Comparison of ENCODE assay signal across 32 cellular contexts in genomic region chr12:23504043-23504442, GRCh38.
DNase-seq lines count a peak whose midpoint lies in the region; ATAC-seq and TF ChIP-seq lines count a peak whose summit lies in the region.
"Had no signal": no experiment of that assay in that cellular context is flagged by ENCODE, and none has a peak within 500 bp of the region (broad histone marks: within the 10 kb centered on the region; RNA-seq: fewer than 3 reads in every experiment).

No MANE protein-coding gene starts in this region.

- CTCF ChIA-PET in WTC11 (lab: Charles Lee) = no interaction called here

- H3K36me3 Mint-ChIP-seq in WTC11 = peaks cover 10% of the 10 kb centered on the region
- H3K36me3 Mint-ChIP-seq: CD4-positive, CD25-positive, alpha-beta regulatory T cell; mesothelial cell of epicardium had no signal

- no peak overlapping the region for H4K91ac ChIP-seq in neuronal stem cell (ENCODE audit: low read depth, low read length, poor library complexity)

- no peak overlapping the region for H3K4me3 Mint-ChIP-seq in WTC11
- H3K4me3 Mint-ChIP-seq: CD4-positive, CD25-positive, alpha-beta regulatory T cell; dendritic cell treated with granulocyte-macrophage colony-stimulating factor and Interleukin-4, amounts not matched to agents 40 ng/mL and 50 ng/mL, for 4 days; HFFc6; mesothelial cell of epicardium; stimulated activated naive CD8-positive, alpha-beta T cell treated with anti-CD3 and anti-CD28 coated beads, Interleukin-15, amount 100 ng/mL, for 72 hours; T-helper 2 cell treated with Interferon-gamma antibody and Interleukin-4, amounts not matched to agents 5 μg/mL and 100 μg/mL, for 36 hours had no signal

- H3K4me2 ChIP-seq in Karpas-422 (ENCODE audit: low read depth, low read length, poor library complexity, severe bottlenecking) (no peak overlapping the region), neuronal stem cell (ENCODE audit: insufficient read depth, low read length, poor library complexity, severe bottlenecking) (no peak overlapping the region)

- H2BK120ac ChIP-seq in neuronal stem cell (ENCODE audit: low read depth, low read length) = no peak overlapping the region

- no peak overlapping the region for H2AK5ac ChIP-seq in neuronal stem cell (ENCODE audit: low read depth, low read length)

- H3K27me3 ChIP-seq in Karpas-422 (ENCODE audit: low read length) (no peaks in the 10 kb centered on the region), neuronal stem cell (ENCODE audit: control insufficient read depth in 3 of 3, insufficient read depth in 3 of 3, low read depth in 1 of 3, low read length in 3 of 3) (peaks cover 0 to 3% (median 0%) of the 10 kb centered on the region in 3 experiments), heart left ventricle (no peaks in the 10 kb centered on the region)
- H3K27me3 ChIP-seq: body of pancreas, neutrophil, Peyer's patch had no signal

- H4K8ac ChIP-seq in neuronal stem cell (ENCODE audit: low read depth, low read length) = no peak overlapping the region

- H2BK12ac ChIP-seq in neuronal stem cell (ENCODE audit: low read length) = no peak overlapping the region

- H3K9me3 ChIP-seq in Karpas-422 (ENCODE audit: low read length) (no peaks in the 10 kb centered on the region), neuronal stem cell (replicated peaks in 1 of 2; ENCODE audit: control insufficient read depth in 2 of 2, insufficient read depth in 1 of 2, low read depth in 1 of 2, low read length in 2 of 2) (peaks cover 0 to 6% of the 10 kb centered on the region in 2 donors), heart left ventricle (peaks cover 0 to 7% (median 0%) of the 10 kb centered on the region in 12 donors)
- H3K9me3 ChIP-seq: body of pancreas, neutrophil, Peyer's patch, thoracic aorta had no signal

- H2BK15ac ChIP-seq in neuronal stem cell (ENCODE audit: low read length) = no peak overlapping the region

- H3K27ac ChIP-seq in Karpas-422 (ENCODE audit: low read length) (no peak overlapping the region), neuronal stem cell (replicated peaks; ENCODE audit: low read length) (no peak overlapping the region), heart left ventricle (no peak overlapping the region)
- H3K27ac ChIP-seq: body of pancreas, neutrophil, Peyer's patch, thoracic aorta had no signal

- no peak overlapping the region for H3K18ac ChIP-seq in neuronal stem cell (ENCODE audit: low read length)

- WGBS in neuronal stem cell (ENCODE audit: extremely low coverage in 2 of 2, insufficient read length in 2 of 2, insufficient replicate concordance in 1 of 2), 2 donors = no CpG with 5 or more reads among the region's 2 CpGs
- 54 to 69% (median 61%) methylated on average over 2 of the region's 2 CpGs for WGBS in heart left ventricle, 4 donors

- no peak overlapping the region for H3K23ac ChIP-seq in neuronal stem cell (ENCODE audit: low read depth, low read length, poor library complexity)

- intact Hi-C loops in heart left ventricle (cut with DNase I) = no loop called here

- no peaks in the 10 kb centered on the region for H3K9me2 ChIP-seq in Karpas-422 (replicated peaks; ENCODE audit: insufficient read depth, low read length)

- H3K79me2 ChIP-seq in Karpas-422 (ENCODE audit: low read length) = no peaks in the 10 kb centered on the region

- DNase-seq in NCI-H146 (lab: John Stamatoyannopoulos, UW) = peak; percentile 3
- no peak for DNase-seq in NCI-H146 treated with DMSO at 0.1 percent for 48 hours (lab: John Stamatoyannopoulos, UW; ENCODE audit: unreplicated experiment)
- DNase-seq in Karpas-422 = peak; percentile 49
- DNase-seq in WTC11 (ENCODE audit: low spot score) = peak; percentile 20
- no peak for DNase-seq in neuronal stem cell (ENCODE audit: low spot score)
- no peak for DNase-seq in putamen (ENCODE audit: low spot score)
- DNase-seq in HT-29 (ENCODE audit: low spot score) = no peak
- DNase-seq in heart left ventricle = no peak
- DNase-seq: activated CD4-positive, alpha-beta T cell treated with anti-CD3 and anti-CD28 coated beads for 4 hours; activated naive CD4-positive, alpha-beta T cell treated with anti-CD3 and anti-CD28 coated beads, Interleukin-2, amount 50 U/mL, for 16 hours; body of pancreas; CD4-positive, CD25-positive, alpha-beta regulatory T cell; EL; glutamatergic neuron; HFFc6; kidney; NCI-H1105; NCI-H2081 treated with DMSO at 0.1 percent for 48 hours; NCI-H2227 treated with DMSO at 0.1 percent for 48 hours; NCI-H526; Peyer's patch; posterior cingulate gyrus; SHP77; stimulated activated naive CD8-positive, alpha-beta T cell treated with anti-CD3 and anti-CD28 coated beads, Interleukin-15, amount 100 ng/mL, for 72 hours had no signal

- H2AFZ ChIP-seq in Karpas-422 (ENCODE audit: low read length) (no peak overlapping the region), neuronal stem cell (ENCODE audit: low read length) (peak overlapping the region; percentile 10)

- ATAC-seq in WTC11 (peak; percentile 78), heart left ventricle (no peak)
- ATAC-seq: body of pancreas; esophagus mucosa; sciatic nerve; stimulated activated naive CD8-positive, alpha-beta T cell treated with anti-CD3 and anti-CD28 coated beads, Interleukin-15, amount 100 ng/mL, for 72 hours had no signal

- H3K36me3 ChIP-seq in Karpas-422 (ENCODE audit: insufficient read depth, low read length) = no peaks in the 10 kb centered on the region
- no peaks in the 10 kb centered on the region for H3K36me3 ChIP-seq in neuronal stem cell (replicated peaks in 1 of 2; ENCODE audit: control insufficient read depth in 2 of 2, insufficient read depth in 2 of 2, low read length in 2 of 2)
- H3K36me3 ChIP-seq in heart left ventricle = no peaks in the 10 kb centered on the region
- H3K36me3 ChIP-seq: neutrophil, Peyer's patch, thoracic aorta had no signal

- H3K4me1 ChIP-seq in Karpas-422 (ENCODE audit: low read length) = no peaks in the 10 kb centered on the region
- no peaks in the 10 kb centered on the region for H3K4me1 ChIP-seq in neuronal stem cell (ENCODE audit: control insufficient read depth in 2 of 2, insufficient read depth in 1 of 2, low read depth in 1 of 2, low read length in 2 of 2)
- no peaks in the 10 kb centered on the region for H3K4me1 ChIP-seq in heart left ventricle
- H3K4me1 ChIP-seq: body of pancreas, Peyer's patch had no signal

- H3K27me3 Mint-ChIP-seq in WTC11 (ENCODE audit: low read depth) = no peaks in the 10 kb centered on the region
- H3K27me3 Mint-ChIP-seq: CD4-positive, CD25-positive, alpha-beta regulatory T cell; dendritic cell treated with granulocyte-macrophage colony-stimulating factor and Interleukin-4, amounts not matched to agents 40 ng/mL and 50 ng/mL, for 4 days; stimulated activated naive CD8-positive, alpha-beta T cell treated with anti-CD3 and anti-CD28 coated beads, Interleukin-15, amount 100 ng/mL, for 72 hours had no signal

- no peak overlapping the region for H3K14ac ChIP-seq in neuronal stem cell (ENCODE audit: low read length)

- peaks cover 41% of the 10 kb centered on the region for H3K4me1 Mint-ChIP-seq in WTC11
- H3K4me1 Mint-ChIP-seq: CD4-positive, CD25-positive, alpha-beta regulatory T cell; stimulated activated naive CD8-positive, alpha-beta T cell treated with anti-CD3 and anti-CD28 coated beads, Interleukin-15, amount 100 ng/mL, for 72 hours had no signal

- TF ChIP-seq CTCF in WTC11 (IDR thresholded peaks at IDR 0.05) (no peak), heart left ventricle (IDR thresholded peaks at IDR 0.05) (no peak)

- H3K79me1 ChIP-seq in neuronal stem cell (ENCODE audit: low read depth, low read length) = no peaks in the 10 kb centered on the region

- H4K20me1 ChIP-seq in Karpas-422 (ENCODE audit: insufficient read depth, low read depth, low read length) = no peaks in the 10 kb centered on the region

- H3K9me3 Mint-ChIP-seq in WTC11 = peaks cover 13% of the 10 kb centered on the region

- H2BK5ac ChIP-seq in neuronal stem cell (ENCODE audit: low read length) = no peak overlapping the region

- H3K9ac ChIP-seq in Karpas-422 (ENCODE audit: low read length) = no peak overlapping the region
- no peak overlapping the region for H3K9ac ChIP-seq in neuronal stem cell (ENCODE audit: low read depth, low read length, poor library complexity)

- POLR2A ChIA-PET in WTC11 (lab: Charles Lee) = no interaction called here

- no peak for TF ChIP-seq POLR2A in heart left ventricle (IDR thresholded peaks at IDR 0.05)

- H3K4ac ChIP-seq in neuronal stem cell (ENCODE audit: low read length) = no peak overlapping the region

- H3K4me3 ChIP-seq in Karpas-422 (ENCODE audit: low read length) (no peak overlapping the region), neuronal stem cell (ENCODE audit: low read length in 2 of 2) (no peak overlapping the region), heart left ventricle (no peak overlapping the region)
- H3K4me3 ChIP-seq: body of pancreas, Peyer's patch, thoracic aorta had no signal

- peak overlapping the region; percentile 84 for H3K27ac Mint-ChIP-seq in WTC11
- H3K27ac Mint-ChIP-seq: activated T-helper 2 cell treated with anti-CD3 and anti-CD28 coated beads, Interferon-gamma antibody, Interleukin-2, Interleukin-4, amounts not matched to agents 10 μg/mL and 5 μg/mL and 100 μg/mL, durations not matched to agents 14 hours and 24 hours and 36 hours; CD4-positive, CD25-positive, alpha-beta regulatory T cell; dendritic cell treated with granulocyte-macrophage colony-stimulating factor and Interleukin-4, amounts not matched to agents 40 ng/mL and 50 ng/mL, for 4 days; HFFc6; mesothelial cell of epicardium; stimulated activated naive CD8-positive, alpha-beta T cell treated with anti-CD3 and anti-CD28 coated beads, Interleukin-15, amount 100 ng/mL, for 72 hours; T-helper 2 cell treated with Interferon-gamma antibody and Interleukin-4, amounts not matched to agents 5 μg/mL and 100 μg/mL, for 36 hours had no signal

TF ChIP-seq in WTC11, 78 proteins besides CTCF, POLR2A, EP300 and RAD21:
- TF ChIP-seq TEAD4 (CRISPR knock-in tag; IDR thresholded peaks at IDR 0.05) (no peak), SOX15 (CRISPR knock-in tag; IDR thresholded peaks at IDR 0.05) (no peak), PREB (CRISPR knock-in tag; IDR thresholded peaks at IDR 0.05; ENCODE audit: borderline replicate concordance) (no peak), ZNF396 (CRISPR knock-in tag; IDR thresholded peaks at IDR 0.05; ENCODE audit: borderline replicate concordance) (no peak)

Comparison
In these comparisons a context has a peak if more than half of its experiments do, and no peak if none do; other contexts are left out.
1. DNase-seq: peak in NCI-H146 (single experiment), Karpas-422 (single experiment) and WTC11 (single experiment); none in NCI-H146 treated with DMSO at 0.1 percent for 48 hours (single experiment), neuronal stem cell (single experiment), putamen (single experiment), HT-29 (single experiment) and heart left ventricle (0 of 5).